In the genomic region with DNA sequence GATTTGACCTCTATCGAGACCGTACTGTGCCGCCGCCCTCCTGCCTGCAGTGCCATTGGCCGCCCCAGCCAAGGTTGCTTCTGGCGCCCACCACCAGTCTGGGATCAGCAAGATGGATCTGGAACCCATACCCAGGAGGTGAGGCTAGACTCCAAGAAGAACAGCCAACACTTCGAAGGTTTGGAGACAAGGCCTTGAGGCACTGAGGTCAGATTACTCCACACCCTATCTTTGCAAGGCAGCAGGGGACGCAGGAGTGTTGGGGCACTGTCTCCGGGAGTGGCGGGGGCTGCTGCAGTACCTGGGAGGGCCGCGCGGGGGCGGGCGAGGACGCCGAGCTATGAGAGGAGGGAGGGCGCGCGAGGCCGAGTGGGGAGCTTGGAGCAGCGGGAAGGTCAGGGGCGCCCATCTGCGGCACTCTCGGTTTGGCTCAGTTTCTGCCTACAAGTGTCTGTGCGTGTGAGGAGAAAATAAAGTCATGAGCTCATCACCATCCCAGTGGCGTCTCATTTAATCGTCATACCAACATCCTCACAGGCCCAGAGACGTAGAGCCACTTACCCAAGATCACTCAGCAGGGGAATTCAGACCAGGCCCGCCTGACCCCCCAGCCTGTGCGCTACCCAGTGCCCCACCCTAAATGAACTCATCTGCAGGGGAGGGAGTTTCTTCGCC, we compare ENCODE assay signal across 8 cellular contexts. TPM values are rescaled to one million over a fixed set of nuclear protein-coding genes. Genes with fewer than 3 reads are reported as not detected.
A peak's percentile ranks its signal among the peaks of the same experiment; 100 is the strongest.
DNase-seq lines count a peak whose midpoint lies in the region; ATAC-seq, FAIRE-seq and TF ChIP-seq lines count a peak whose summit lies in the region.

No MANE protein-coding gene starts in this region.

- H3K27me3 ChIP-seq in MM.1S (replicated peaks; ENCODE audit: insufficient read depth, low read length) (0 out of 2 replicates have a peak, but pooled peaks cover 3% of the 10 kb centered on the region), GM12878 (replicated peaks in 1 of 2; ENCODE audit: control insufficient read depth in 2 of 2, insufficient read depth in 2 of 2, low read length in 1 of 2) (peaks cover 0 to 3% of the 10 kb centered on the region in 2 experiments; a peak in 1 of 4 replicates)

- ATAC-seq in GM21723 (IDR thresholded peaks at IDR 0.05; ENCODE audit: unreplicated experiment): peak; percentile 88
- peak; percentile 98 for ATAC-seq in GM12878

- H3K27ac Mint-ChIP-seq in immature natural killer cell: no peak overlapping the region

- no peak for TF ChIP-seq POLR2A in GM12878 (IDR thresholded peaks at IDR 0.05; ENCODE audit: low read depth, low read length)

- no TSS peak for BruUV-seq in GM12878 (replicated peaks; lab: Mats Ljungman, UMichigan)

- DNase-seq in D341Med (ENCODE audit: low spot score) (peak; percentile 91), MM.1S (peak; percentile 64), UCSD-AML1 (lab: John Stamatoyannopoulos, UW; ENCODE audit: unreplicated experiment) (peak; percentile 42), GM12878 (ENCODE audit: low read depth, low spot score) (no peak), immature natural killer cell (peak; percentile 72 to 75 (median 74)), OCI-M2 (lab: John Stamatoyannopoulos, UW; ENCODE audit: unreplicated experiment) (no peak)
- peak; percentile 83 for DNase-seq in stimulated activated CD4-positive, alpha-beta T cell treated with anti-CD3 and anti-CD28 coated beads, Interleukin-1b, Interleukin-23, amount 100 ng/mL, for 48 hours

- H3F3A ChIP-seq in MM.1S (ENCODE audit: insufficient read depth, low read length): no peaks in the 10 kb centered on the region

- no peaks in the 10 kb centered on the region for H3K4me1 ChIP-seq in MM.1S (ENCODE audit: low read length)
- H3K4me1 ChIP-seq in GM12878 (ENCODE audit: control insufficient read depth, insufficient read depth, low read length): peaks cover 7% of the 10 kb centered on the region; the same call in 1 of the 2 replicates

- H3K9me3 Mint-ChIP-seq in immature natural killer cell: no peaks in the 10 kb centered on the region

- H3K36me3 Mint-ChIP-seq in immature natural killer cell: no peaks in the 10 kb centered on the region

- RAD21 ChIA-PET in GM12878 (lab: Charles Lee; ENCODE audit: unreplicated experiment): interaction anchor here (0.5 to 3.1 kb wide), 11 partner anchors 9 to 368 kb away, joined by 3 to 22 read pairs (median 5); no protein-coding TSS in a partner anchor

- TF ChIP-seq RAD21 in GM12878 (IDR thresholded peaks at IDR 0.05; ENCODE audit: insufficient read depth, low read depth, low read length): peak; percentile 47

- in situ Hi-C loops in GM12878 (cut with MboI): no loop called here

- H3K4me3 ChIP-seq in MM.1S (ENCODE audit: low read length) (no peak overlapping the region), GM12878 (no peak overlapping the region)

- H3K79me2 ChIP-seq in MM.1S (ENCODE audit: low read length) (no peaks in the 10 kb centered on the region), GM12878 (ENCODE audit: control insufficient read depth, insufficient read depth, low read length) (no peaks in the 10 kb centered on the region)

- TF ChIP-seq CTCF in MM.1S (IDR thresholded peaks at IDR 0.05; ENCODE audit: low read length) (peak; percentile 95), GM12878 (IDR thresholded peaks at IDR 0.05 in 2 of 3, conservative IDR thresholded peaks at IDR 0.05 in 1 of 3; ENCODE audit: control insufficient read depth in 2 of 3, extremely low read depth in 1 of 3, insufficient read depth in 1 of 3, low read depth in 3 of 3, low read length in 3 of 3) (peak; percentile 78 to 98 (median 90))

- TF ChIP-seq EP300 in GM12878 (IDR thresholded peaks at IDR 0.05; ENCODE audit: borderline replicate concordance in 1 of 2, control insufficient read depth in 1 of 2, low read depth in 2 of 2, low read length in 2 of 2): no peak

- peak overlapping the region in 2 of 5 donors; percentile 42 to 67 for H3K4me3 Mint-ChIP-seq in immature natural killer cell

- H3K27me3 Mint-ChIP-seq in immature natural killer cell (ENCODE audit: low read depth in 3 of 3): peaks cover 0 to 7% (median 5%) of the 10 kb centered on the region in 3 donors

- H3K9me3 ChIP-seq in MM.1S (replicated peaks; ENCODE audit: insufficient read depth, low read length) (no peaks in the 10 kb centered on the region), GM12878 (replicated peaks; ENCODE audit: control insufficient read depth, insufficient read depth, low read length) (no peaks in the 10 kb centered on the region)

- H3K9ac ChIP-seq in MM.1S (ENCODE audit: low read length) (no peak overlapping the region), GM12878 (ENCODE audit: control insufficient read depth, insufficient read depth, low read length) (no peak overlapping the region)

- intact Hi-C loops in GM12878 (cut with micrococcal nuclease; ENCODE audit: unreplicated experiment): no loop called here

- H2AFZ ChIP-seq in MM.1S (ENCODE audit: low read length) (peak overlapping the region; percentile 64; the same call in 1 of the 2 replicates), GM12878 (ENCODE audit: control insufficient read depth, low read depth, low read length) (no peak overlapping the region; the same call in 1 of the 2 replicates)

- SMC1A ChIA-PET in GM12878 (lab: Charles Lee; ENCODE audit: uncharacterized antibody, unreplicated experiment): interaction anchor here (0.7 to 6.0 kb wide), 10 partner anchors 10 to 194 kb away, joined by 3 to 35 read pairs (median 4); no protein-coding TSS in a partner anchor

- POLR2A ChIA-PET in GM12878 (lab: Charles Lee): interaction anchor here (1.0 kb wide), 1 partner anchor 27 kb away, joined by 5 read pairs; no protein-coding TSS in a partner anchor

- 23% methylated on average over 25 of the region's 32 CpGs for WGBS in GM12878 (ENCODE audit: insufficient coverage, insufficient replicate concordance, low lambda C conversion rate, missing lambda C conversion rate)

- CTCF ChIA-PET in GM12878 (lab: Yijun Ruan, JAX): interaction anchor here (0.6 to 6.9 kb wide), 51 partner anchors 8 to 395 kb away, joined by 3 to 77 read pairs (median 4); no protein-coding TSS in a partner anchor

- H3K27ac ChIP-seq in MM.1S (ENCODE audit: low read length) (no peak overlapping the region), GM12878 (ENCODE audit: control insufficient read depth, insufficient read depth) (no peak overlapping the region)

- H3K36me3 ChIP-seq in MM.1S (replicated peaks; ENCODE audit: insufficient read depth, low read length) (no peaks in the 10 kb centered on the region), GM12878 (ENCODE audit: control insufficient read depth in 2 of 2, insufficient read depth in 2 of 2, low read length in 1 of 2) (no peaks in the 10 kb centered on the region)

- H3K9me2 ChIP-seq in MM.1S (replicated peaks; ENCODE audit: insufficient read depth, low read length): no peaks in the 10 kb centered on the region

- peaks cover 6 to 7% of the 10 kb centered on the region in 2 donors for H3K4me1 Mint-ChIP-seq in immature natural killer cell

- H4K20me1 ChIP-seq in MM.1S (ENCODE audit: insufficient read depth, low read length) (no peaks in the 10 kb centered on the region), GM12878 (ENCODE audit: control insufficient read depth, insufficient read depth) (no peaks in the 10 kb centered on the region)

- peak; percentile 69 for FAIRE-seq in GM12878 (lab: Jason Lieb, UNC)

- H3K4me2 ChIP-seq in MM.1S (ENCODE audit: low read depth, low read length) (peak overlapping the region; percentile 29), GM12878 (ENCODE audit: control insufficient read depth, insufficient read depth) (peak overlapping the region; percentile 31; the same call in 1 of the 2 replicates)

TF ChIP-seq in GM12878, 131 proteins besides CTCF, POLR2A, EP300 and RAD21 (continues in another document):
- TF ChIP-seq KLF5 (IDR thresholded peaks at IDR 0.05; ENCODE audit: partially characterized antibody): no peak
- peak in 1 of 2 experiments; percentile 50; a peak in 1 of 3 replicates for TF ChIP-seq EGR1 (IDR thresholded peaks at IDR 0.05; ENCODE audit: borderline replicate concordance in 1 of 2, low read depth in 2 of 2, low read length in 2 of 2)
- 0 out of 2 replicates have a peak, but pooled peaks have one; percentile 33 for TF ChIP-seq NR2F1 (conservative IDR thresholded peaks at IDR 0.05)

RNA-seq across cellular contexts. Expression of a gene that starts 20.5 kb away (rescaled TPM):
- total RNA-seq in GM12878 (2013; cell fraction: nucleolus; rRNA removed): 0.12 and 0.23 TPM in 2 replicates
- 0.11 TPM in 1 of 2 replicates, not detected in the other for total RNA-seq in GM12878 (2014; rRNA removed)
- total RNA-seq in GM12878 (2014; rRNA removed; fragmentation: Illumina TruSeq; extraction: Trizol): not detected in 2 replicates
- not detected in 2 replicates for total RNA-seq in GM12878 (2021)
- polyA plus RNA-seq in GM12878 (2011; ENCODE audit: low read depth): 0.05 TPM
- 0.04 and 0.07 TPM in 2 replicates for polyA plus RNA-seq in GM12878 (2011; rRNA removed)
- 0.04 and 0.07 TPM in 2 replicates for polyA plus RNA-seq in GM12878 (2011; cell fraction: cytosol; rRNA removed)
- polyA plus RNA-seq in GM12878 (2011; cell fraction: nucleus; rRNA removed): 0.28 and 0.40 TPM in 2 replicates
- polyA plus RNA-seq in GM12878 (2012): 0.04 and 0.15 TPM in 2 replicates
- 0.03 and 0.05 TPM in 2 replicates for polyA plus RNA-seq in GM12878 (2014; fragmentation: Illumina TruSeq; extraction: Trizol)
- polyA plus RNA-seq in GM12878 (2014; fragmentation: Nextera tagmentation; extraction: Ambion mirVana): under 1 TPM in 1 of 2 experiments, not detected in 1; 0.02 TPM
- polyA plus RNA-seq in GM12878 (2014; rRNA removed): 0.03 TPM in 1 of 2 replicates, not detected in the other
- under 1 TPM in 1 of 2 experiments, not detected in 1; 0.14 TPM for polyA plus RNA-seq in GM12878 (2016; fragmentation: Nextera tagmentation; extraction: Ambion mirVana)
- polyA minus RNA-seq in GM12878 (2011; rRNA and poly(A)+ RNA removed): 0.10 TPM in 1 of 2 replicates, not detected in the other
- not detected in 2 replicates for polyA minus RNA-seq in GM12878 (2011; cell fraction: cytosol; rRNA and poly(A)+ RNA removed)
- not detected in 2 replicates for polyA minus RNA-seq in GM12878 (2011; cell fraction: nucleus; rRNA and poly(A)+ RNA removed)
- polyA plus RNA-seq in immature natural killer cell: under 1 TPM in 1 of 3 donors, not detected in 2; 0.14 TPM

Comparison
In these comparisons a context has a peak if more than half of its experiments do, and no peak if none do; other contexts are left out.
1. DNase-seq: peak in D341Med (single experiment), MM.1S (single experiment), UCSD-AML1 (single experiment), immature natural killer cell (3 of 3) and stimulated activated CD4-positive, alpha-beta T cell treated with anti-CD3 and anti-CD28 coated beads, Interleukin-1b, Interleukin-23, amount 100 ng/mL, for 48 hours (single experiment); none in GM12878 (single experiment) and OCI-M2 (single experiment).